In the genomic region with DNA sequence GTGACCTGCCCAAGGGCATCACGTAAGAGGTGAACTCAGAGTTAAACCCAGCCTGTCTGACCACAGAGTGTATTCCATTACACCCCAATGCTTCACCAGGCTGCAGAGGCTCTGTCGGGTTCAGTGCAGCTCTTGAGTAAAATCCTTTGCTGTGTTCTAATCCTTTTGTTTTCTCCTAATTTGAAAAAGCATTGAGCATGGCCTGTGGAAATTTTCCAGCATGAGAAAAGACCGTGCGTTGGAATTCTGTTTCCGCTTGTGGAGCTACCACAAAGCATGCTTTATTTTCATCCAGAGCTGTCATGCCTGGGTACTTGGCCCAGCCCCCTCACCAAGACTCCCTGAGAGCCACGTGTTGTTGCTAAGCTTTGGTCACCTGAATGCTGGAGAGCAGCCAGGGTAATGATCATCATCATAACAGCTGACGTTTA, we compare ENCODE assay signal across 18 cellular contexts.
A peak's percentile ranks its signal among the peaks of the same experiment; 100 is the strongest.
DNase-seq lines count a peak whose midpoint lies in the region; ATAC-seq and TF ChIP-seq lines count a peak whose summit lies in the region.
"Had no signal": no experiment of that assay in that cellular context is flagged by ENCODE, and none has a peak within 500 bp of the region (broad histone marks: within the 10 kb centered on the region; RNA-seq: fewer than 3 reads in every experiment).

No MANE protein-coding gene starts in this region.

- peaks cover 3% of the 10 kb centered on the region for H3K27me3 Mint-ChIP-seq in nephron (ENCODE audit: low read depth)

- peak overlapping the region; percentile 30 to 83 (median 42) for H3K27ac Mint-ChIP-seq in nephron
- H3K27ac Mint-ChIP-seq: activated naive CD8-positive, alpha-beta T cell treated with anti-CD3 and anti-CD28 coated beads for 36 hours; activated T-cell treated with anti-CD3 and anti-CD28 coated beads, Interleukin-2, amount 50 U/mL, for 24 hours had no signal

- H3K9me3 Mint-ChIP-seq in nephron: no peaks in the 10 kb centered on the region
- H3K9me3 Mint-ChIP-seq: activated naive CD8-positive, alpha-beta T cell treated with anti-CD3 and anti-CD28 coated beads for 36 hours; activated T-cell treated with anti-CD3 and anti-CD28 coated beads, Interleukin-2, amount 50 U/mL, for 24 hours had no signal

- no peak for ATAC-seq in HG03139 (IDR thresholded peaks at IDR 0.05; ENCODE audit: unreplicated experiment)
- ATAC-seq in lower lobe of right lung: no peak
- no peak for ATAC-seq in HG03097 (IDR thresholded peaks at IDR 0.05; ENCODE audit: low FRiP score, unreplicated experiment)

- H3K36me3 Mint-ChIP-seq in nephron (ENCODE audit: low read depth): no peaks in the 10 kb centered on the region
- H3K36me3 Mint-ChIP-seq: activated naive CD8-positive, alpha-beta T cell treated with anti-CD3 and anti-CD28 coated beads for 36 hours had no signal

- no peak overlapping the region for H3K4me3 ChIP-seq in lower lobe of right lung
- H3K4me3 ChIP-seq: hepatocyte, lung had no signal

- no peaks in the 10 kb centered on the region for H3K9me3 ChIP-seq in lower lobe of right lung
- H3K9me3 ChIP-seq: neutrophil had no signal

- TF ChIP-seq CTCF in nephron (IDR thresholded peaks at IDR 0.05; ENCODE audit: unreplicated experiment in 3 of 3): no peak
- no peak for TF ChIP-seq CTCF in lower lobe of right lung (IDR thresholded peaks at IDR 0.05)

- no peaks in the 10 kb centered on the region for H3K27me3 ChIP-seq in lower lobe of right lung (ENCODE audit: low read depth)
- H3K27me3 ChIP-seq: hepatocyte, neutrophil had no signal

- DNase-seq in C1 segment of cervical spinal cord (lab: John Stamatoyannopoulos, UW): peak in 9 of 14 donors; percentile 3 to 40 (median 12)
- DNase-seq in NCI-H69 (lab: John Stamatoyannopoulos, UW): peak; percentile 0
- DNase-seq in epithelial cell of prostate (ENCODE audit: low read depth, low spot score): peak; percentile 26
- no peak for DNase-seq in lower lobe of right lung
- no peak for DNase-seq in RKO (ENCODE audit: low spot score)
- DNase-seq: activated CD4-positive, alpha-beta T cell treated with anti-CD3 and anti-CD28 coated beads for 48 hours; activated naive CD8-positive, alpha-beta T cell treated with anti-CD3 and anti-CD28 coated beads for 36 hours; activated T-cell treated with anti-CD3 and anti-CD28 coated beads, Interleukin-2, amount 50 U/mL, for 24 hours; erythroblast; NCI-H1436; NCI-H82; T1000 had no signal

- intact Hi-C loops in lower lobe of right lung (cut with DNase I): no loop called here

- H3K27ac ChIP-seq in epithelial cell of prostate: no peak overlapping the region
- H3K27ac ChIP-seq in lower lobe of right lung: no peak overlapping the region
- H3K27ac ChIP-seq: hepatocyte, neutrophil had no signal

- H3K4me1 Mint-ChIP-seq in nephron: peaks cover 18% of the 10 kb centered on the region
- H3K4me1 Mint-ChIP-seq: activated naive CD8-positive, alpha-beta T cell treated with anti-CD3 and anti-CD28 coated beads for 36 hours had no signal

- H3K4me3 Mint-ChIP-seq in nephron: no peak overlapping the region
- H3K4me3 Mint-ChIP-seq: activated naive CD8-positive, alpha-beta T cell treated with anti-CD3 and anti-CD28 coated beads for 36 hours; activated T-cell treated with anti-CD3 and anti-CD28 coated beads, Interleukin-2, amount 50 U/mL, for 24 hours had no signal

- no peaks in the 10 kb centered on the region for H3K4me1 ChIP-seq in lower lobe of right lung

- no peaks in the 10 kb centered on the region for H3K36me3 ChIP-seq in lower lobe of right lung
- H3K36me3 ChIP-seq: neutrophil had no signal

Comparison
In these comparisons a context has a peak if more than half of its experiments do, and no peak if none do; other contexts are left out.
1. DNase-seq: peak in C1 segment of cervical spinal cord (9 of 14), NCI-H69 (single experiment) and epithelial cell of prostate (single experiment); none in lower lobe of right lung (single experiment) and RKO (single experiment).